Comparison of ENCODE assay signal across 10 cellular contexts in genomic region chr1:200262326-200262965, GRCh38.
A peak's percentile ranks its signal among the peaks of the same experiment; 100 is the strongest.
DNase-seq lines count a peak whose midpoint lies in the region; ATAC-seq and TF ChIP-seq lines count a peak whose summit lies in the region.
"Had no signal": no experiment of that assay in that cellular context is flagged by ENCODE, and none has a peak within 500 bp of the region (broad histone marks: within the 10 kb centered on the region; RNA-seq: fewer than 3 reads in every experiment).

No MANE protein-coding gene starts in this region.

- H3K9ac ChIP-seq in mammary epithelial cell (ENCODE audit: insufficient read depth, low read length): no peak overlapping the region

- no peaks in the 10 kb centered on the region for H3K79me2 ChIP-seq in mammary epithelial cell (ENCODE audit: insufficient read depth, low read length)

- H3K4me1 Mint-ChIP-seq in CD14-positive monocyte: peaks cover 8% of the 10 kb centered on the region

- BruUV-seq in mammary epithelial cell (replicated peaks; lab: Mats Ljungman, UMichigan): no TSS peak

- H3K27me3 Mint-ChIP-seq in CD14-positive monocyte (ENCODE audit: low read depth in 3 of 3): peaks cover 0 to 1% (median 0%) of the 10 kb centered on the region in 3 donors

- H3K36me3 Mint-ChIP-seq in CD14-positive monocyte: no peaks in the 10 kb centered on the region

- no peaks in the 10 kb centered on the region for H3K4me1 ChIP-seq in mammary epithelial cell (ENCODE audit: insufficient read depth, low read length)
- H3K4me1 ChIP-seq: right atrium auricular region had no signal

- TF ChIP-seq CTCF in GM10248 (IDR thresholded peaks at IDR 0.05; ENCODE audit: control extremely low read depth, extremely low read depth, low read depth, missing control alignments) (peak; percentile 21), CD14-positive monocyte (IDR thresholded peaks at IDR 0.05) (no peak), mammary epithelial cell (conservative IDR thresholded peaks at IDR 0.05 in 1 of 2, IDR thresholded peaks at IDR 0.05 in 1 of 2; ENCODE audit: extremely low read depth in 1 of 2, insufficient read depth in 1 of 2, low read depth in 1 of 2, low read length in 2 of 2) (no peak)

- no peaks in the 10 kb centered on the region for H3K9me3 Mint-ChIP-seq in CD14-positive monocyte

- H4K20me1 ChIP-seq in mammary epithelial cell (ENCODE audit: insufficient read depth, low read length): no peaks in the 10 kb centered on the region

- H3K27ac Mint-ChIP-seq in CD14-positive monocyte: no peak overlapping the region

- no peak overlapping the region for H2AFZ ChIP-seq in mammary epithelial cell (ENCODE audit: low read depth, low read length)

- intact Hi-C loops in CD14-positive monocyte (cut with micrococcal nuclease): loop anchor here in 1 of 2 donors (10.0 kb wide), 1 partner anchor 98 kb away; no protein-coding TSS in a partner anchor
- intact Hi-C loops in mammary epithelial cell (cut with micrococcal nuclease): no loop called here

- POLR2A ChIA-PET in GM10248 (lab: Yijun Ruan, JAX): no interaction called here

- 92% methylated on average over 7 of the region's 7 CpGs for WGBS in mammary epithelial cell (ENCODE audit: low coverage, missing lambda C conversion rate)

- H3K4me3 ChIP-seq in mammary epithelial cell (replicated peaks in 1 of 3; ENCODE audit: insufficient read depth in 1 of 3, low read depth in 2 of 3, low read length in 3 of 3): no peak overlapping the region
- H3K4me3 ChIP-seq: coronary artery, right atrium auricular region had no signal

- no peaks in the 10 kb centered on the region for H3K36me3 ChIP-seq in mammary epithelial cell (ENCODE audit: insufficient read depth, low read length)
- H3K36me3 ChIP-seq: right atrium auricular region had no signal

- H3K9me3 ChIP-seq in mammary epithelial cell (replicated peaks; ENCODE audit: insufficient read depth, low read length): no peaks in the 10 kb centered on the region
- H3K9me3 ChIP-seq: right atrium auricular region had no signal

- H3K27me3 ChIP-seq in mammary epithelial cell (ENCODE audit: insufficient read depth, low read length): peaks cover 2% of the 10 kb centered on the region
- H3K27me3 ChIP-seq: right atrium auricular region had no signal

- dilution Hi-C loops in mammary epithelial cell (cut with HindIII; ENCODE audit: low sequenced_read_pairs): no loop called here

- ATAC-seq in GM19023 (IDR thresholded peaks at IDR 0.05; ENCODE audit: unreplicated experiment) (peak; percentile 94), HG02884 (IDR thresholded peaks at IDR 0.05; ENCODE audit: unreplicated experiment) (peak; percentile 90)

- H3K4me3 Mint-ChIP-seq in CD14-positive monocyte: no peak overlapping the region

- CTCF ChIA-PET in GM10248 (lab: Yijun Ruan, JAX) (interaction anchor here (1.0 to 2.4 kb wide), 5 partner anchors 9 to 216 kb away, joined by 3 to 14 read pairs (median 3); no protein-coding TSS in a partner anchor), mammary epithelial cell (lab: Charles Lee; ENCODE audit: low non-redundant PET) (interaction anchor here (0.5 kb wide), 1 partner anchor 714 kb away, joined by 4 read pairs; no protein-coding TSS in a partner anchor)

- DNase-seq in GM10248 (ENCODE audit: extremely low spot score) (peak; percentile 29), SK-MEL-5 (ENCODE audit: low read depth, low spot score) (peak; percentile 54), CD14-positive monocyte (ENCODE audit: low spot score) (no peak), NCI-H526 treated with DMSO at 0.1 percent for 48 hours (lab: John Stamatoyannopoulos, UW) (no peak), mammary epithelial cell (no peak), NCI-H524 treated with DMSO at 0.1 percent for 48 hours (lab: John Stamatoyannopoulos, UW) (no peak)

- H3K4me2 ChIP-seq in mammary epithelial cell (ENCODE audit: insufficient read depth, low read depth, low read length): no peak overlapping the region

- in situ Hi-C loops in SK-MEL-5 (cut with HindIII; ENCODE audit: low pct_unique_long_range_greater_than_20kb, low sequenced_read_pairs): no loop called here
- in situ Hi-C loops in mammary epithelial cell (cut with MboI; ENCODE audit: low sequenced_read_pairs in 2 of 2): loop anchor here in 1 of 2 donors (25.0 kb wide), 1 partner anchor 125 kb away; no protein-coding TSS in a partner anchor

- H3K27ac ChIP-seq in mammary epithelial cell (ENCODE audit: insufficient read depth, low read depth, low read length): no peak overlapping the region
- H3K27ac ChIP-seq: coronary artery, right atrium auricular region had no signal

Comparison
In these comparisons a context has a peak if more than half of its experiments do, and no peak if none do; other contexts are left out.
1. DNase-seq: peak in GM10248 (single experiment) and SK-MEL-5 (single experiment); none in CD14-positive monocyte (single experiment), NCI-H526 treated with DMSO at 0.1 percent for 48 hours (single experiment), mammary epithelial cell (single experiment) and NCI-H524 treated with DMSO at 0.1 percent for 48 hours (single experiment).